8 cellular contexts compared by ENCODE assay signal in genomic region chr17:78342438-78343098, GRCh38. TPM values are rescaled to one million over a fixed set of nuclear protein-coding genes. Genes with fewer than 3 reads are reported as not detected.
DNase-seq lines count a peak whose midpoint lies in the region; ATAC-seq lines count a peak whose summit lies in the region.

No MANE protein-coding gene starts in this region.

- H3K27ac ChIP-seq in adipose tissue (ENCODE audit: low read depth, low read length) (peak overlapping the region; percentile 89), skeletal muscle tissue (ENCODE audit: low read depth, low read length) (peak overlapping the region; percentile 99)

- no peak for DNase-seq in activated T-cell treated with anti-CD3 and anti-CD28 coated beads, Interleukin-2, amount 50 U/mL, for 24 hours
- no peak for DNase-seq in activated T-cell treated with anti-CD3 and anti-CD28 coated beads, Interleukin-2, amount 50 U/mL, for 48 hours
- DNase-seq in hepatic stellate cell (ENCODE audit: low spot score): peak; percentile 91
- DNase-seq in NCI-H187 (lab: John Stamatoyannopoulos, UW): no peak
- DNase-seq in inferior parietal cortex (ENCODE audit: extremely low spot score): no peak

- H3K4me3 Mint-ChIP-seq in activated T-cell treated with anti-CD3 and anti-CD28 coated beads, Interleukin-2, amount 50 U/mL, for 24 hours: peak overlapping the region; percentile 59

- no peak for ATAC-seq in GM19395 (IDR thresholded peaks at IDR 0.05; ENCODE audit: unreplicated experiment)

- no peaks in the 10 kb centered on the region for H3K9me3 Mint-ChIP-seq in activated T-cell treated with anti-CD3 and anti-CD28 coated beads, Interleukin-2, amount 50 U/mL, for 24 hours

- peaks cover 45 to 64% (median 56%) of the 10 kb centered on the region in 3 donors for H3K4me1 ChIP-seq in skeletal muscle tissue (ENCODE audit: control insufficient read depth in 3 of 3, insufficient read depth in 3 of 3, low read length in 3 of 3)

- no peaks in the 10 kb centered on the region for H3K36me3 ChIP-seq in skeletal muscle tissue (ENCODE audit: control insufficient read depth in 3 of 3, insufficient read depth in 3 of 3, low read length in 3 of 3)

- H3K36me3 Mint-ChIP-seq in activated T-cell treated with anti-CD3 and anti-CD28 coated beads, Interleukin-2, amount 50 U/mL, for 24 hours (ENCODE audit: low read depth): no peaks in the 10 kb centered on the region

- H3K27ac Mint-ChIP-seq in activated T-cell treated with anti-CD3 and anti-CD28 coated beads, Interleukin-2, amount 50 U/mL, for 24 hours: peak overlapping the region; percentile 88

- H3K4me3 ChIP-seq in skeletal muscle tissue (ENCODE audit: low read length in 3 of 3): peak overlapping the region; percentile 43 to 65 (median 56)

- H3K27me3 Mint-ChIP-seq in activated T-cell treated with anti-CD3 and anti-CD28 coated beads, Interleukin-2, amount 50 U/mL, for 24 hours: no peaks in the 10 kb centered on the region

- H3K9ac ChIP-seq in skeletal muscle tissue (ENCODE audit: low read depth in 1 of 3, low read length in 3 of 3): peak overlapping the region; percentile 81 to 87 (median 82)

- peaks cover 67% of the 10 kb centered on the region for H3K4me1 Mint-ChIP-seq in activated T-cell treated with anti-CD3 and anti-CD28 coated beads, Interleukin-2, amount 50 U/mL, for 24 hours (ENCODE audit: low read depth)

- no peaks in the 10 kb centered on the region for H3K9me3 ChIP-seq in skeletal muscle tissue (ENCODE audit: control insufficient read depth in 3 of 3, low read length in 3 of 3)

- H3K27me3 ChIP-seq in skeletal muscle tissue (ENCODE audit: control insufficient read depth in 3 of 3, insufficient read depth in 3 of 3, low read length in 3 of 3): no peaks in the 10 kb centered on the region

- 18 to 53% (median 21%) methylated on average over 26 of the region's 26 CpGs for WGBS in adipose tissue, 3 donors

RNA-seq across cellular contexts. Expression of gene SOCS3, which starts 17.3 kb away (rescaled TPM):
- 1,000 to 10,000 TPM in 1 of 3 donors, 100 to 1,000 TPM in 1, 10 to 100 TPM in 1; 33.1 to 1,268 (median 796) TPM for polyA plus RNA-seq in adipose tissue
- 15.7 TPM for total RNA-seq in skeletal muscle tissue

RNA-seq across cellular contexts. Expression of gene PGS1, which starts 35.9 kb away (rescaled TPM):
- 10 to 100 TPM; 14.2 to 55.2 (median 28.3) TPM for polyA plus RNA-seq in adipose tissue
- 15.1 TPM for total RNA-seq in skeletal muscle tissue
